Comparison of ENCODE assay signal across 3 cellular contexts in the genomic region with DNA sequence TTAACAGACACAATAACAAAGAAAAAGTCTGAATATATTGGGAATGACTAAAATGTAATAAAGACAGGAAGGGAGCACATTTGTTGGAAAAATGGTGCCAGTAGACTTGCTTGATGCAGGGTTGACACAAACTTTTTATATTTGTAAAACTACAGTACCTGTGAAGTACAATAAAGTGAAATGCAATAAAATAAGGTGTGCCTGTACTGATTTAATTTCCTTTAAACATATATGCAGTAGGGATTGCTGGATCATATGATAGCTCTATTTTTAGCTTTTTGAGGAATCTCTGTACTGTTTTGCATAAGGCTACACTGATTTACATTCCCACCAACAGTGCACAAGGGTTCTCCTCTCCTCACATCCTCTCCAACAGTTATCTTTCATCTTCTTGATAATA.
"Had no signal": no experiment of that assay in that cellular context is flagged by ENCODE, and none has a peak within 500 bp of the region (broad histone marks: within the 10 kb centered on the region; RNA-seq: fewer than 3 reads in every experiment).

No MANE protein-coding gene starts in this region.

- H3K4me3 ChIP-seq: GM12878 had no signal

- DNase-seq: GDM1, GF-D8 had no signal

- ATAC-seq: GM12878 had no signal
